8 cellular contexts compared by ENCODE assay signal in genomic region chr5:72850113-72850512, GRCh38. TPM values are rescaled to one million over a fixed set of nuclear protein-coding genes. Genes with fewer than 3 reads are reported as not detected.
DNase-seq lines count a peak whose midpoint lies in the region; ATAC-seq and TF ChIP-seq lines count a peak whose summit lies in the region.

No MANE protein-coding gene starts in this region.

- no peak overlapping the region for H2AK5ac ChIP-seq in H9 (ENCODE audit: insufficient read length, low read length)

- no peaks in the 10 kb centered on the region for H3K27me3 Mint-ChIP-seq in H9 (ENCODE audit: low read depth)

- H2BK12ac ChIP-seq in H9 (ENCODE audit: insufficient read length, low read depth, low read length), result no peak overlapping the region

- H3K9ac ChIP-seq in H9 (ENCODE audit: extremely low read depth, insufficient read length, low read length) (no peak overlapping the region), fibroblast of lung (ENCODE audit: insufficient read depth, low read length) (no peak overlapping the region), smooth muscle cell (ENCODE audit: low read depth) (peak overlapping the region; percentile 62)

- H3K36me3 Mint-ChIP-seq in H9 (ENCODE audit: insufficient read depth in 1 of 3, low read depth in 3 of 3), result peaks cover 15 to 44% (median 26%) of the 10 kb centered on the region in 3 experiments; a peak in 6 of 7 replicates

- peaks cover 28 to 31% of the 10 kb centered on the region in 2 experiments for H3K4me1 Mint-ChIP-seq in H9

- H3K79me2 ChIP-seq in H9 (ENCODE audit: insufficient read depth, low read length), result peaks cover 24% of the 10 kb centered on the region; the same call in 1 of the 2 replicates
- peaks cover 88% of the 10 kb centered on the region for H3K79me2 ChIP-seq in fibroblast of lung (ENCODE audit: control insufficient read depth, insufficient read depth, low read length)
- H3K79me2 ChIP-seq in smooth muscle cell (ENCODE audit: low read depth), result peaks cover 90% of the 10 kb centered on the region

- WGBS in H9 (ENCODE audit: extremely low coverage, insufficient read length, low lambda C conversion rate), result no CpG with 5 or more reads among the region's 2 CpGs
- WGBS in smooth muscle cell (ENCODE audit: low lambda C conversion rate), result 76% methylated on average over 2 of the region's 2 CpGs

- H3T11ph ChIP-seq in H9 (ENCODE audit: low read length), result no peak overlapping the region

- H2BK15ac ChIP-seq in H9 (ENCODE audit: low read depth, low read length), result no peak overlapping the region

- H4K20me1 ChIP-seq in H9 (ENCODE audit: control insufficient read depth, insufficient read depth, insufficient read length), result no peaks in the 10 kb centered on the region
- H4K20me1 ChIP-seq in fibroblast of lung (ENCODE audit: control insufficient read depth, extremely low read depth, insufficient read depth, low read length), result peaks cover 2% of the 10 kb centered on the region
- H4K20me1 ChIP-seq in smooth muscle cell (ENCODE audit: low read depth), result peaks cover 88% of the 10 kb centered on the region

- H2BK20ac ChIP-seq in H9 (ENCODE audit: low read depth, low read length, poor library complexity, severe bottlenecking), result no peak overlapping the region

- peak overlapping the region in 1 of 3 experiments; percentile 13; a peak in 1 of 7 replicates for H3K27ac Mint-ChIP-seq in H9

- no peaks in the 10 kb centered on the region for H3K79me1 ChIP-seq in H9 (ENCODE audit: insufficient read depth, low read depth, low read length, poor library complexity, severe bottlenecking)

- no peak for DNase-seq in H9
- DNase-seq in fibroblast of lung (ENCODE audit: low read depth in 2 of 2), result no peak
- DNase-seq in smooth muscle cell (lab: John Stamatoyannopoulos, UW; ENCODE audit: unreplicated experiment), result no peak
- DNase-seq in NCI-H187 (lab: John Stamatoyannopoulos, UW), result no peak
- no peak for DNase-seq in activated gamma-delta T cell (lab: John Stamatoyannopoulos, UW)

- H3K23me2 ChIP-seq in H9 (ENCODE audit: insufficient read length, low read depth, low read length, poor library complexity, severe bottlenecking), result no peaks in the 10 kb centered on the region

- H4K5ac ChIP-seq in H9 (ENCODE audit: insufficient read length, low read depth, low read length), result no peak overlapping the region

- H3K4me2 ChIP-seq in H9 (ENCODE audit: insufficient read depth, insufficient read length, low read length) (peak overlapping the region; percentile 89), fibroblast of lung (ENCODE audit: extremely low read depth, insufficient read depth, low read length) (peak overlapping the region; percentile 76), smooth muscle cell (peak overlapping the region; percentile 93)

- no peak overlapping the region for H3K23ac ChIP-seq in H9 (ENCODE audit: insufficient read length, low read depth, low read length)

- no peak overlapping the region for H4K8ac ChIP-seq in H9 (replicated peaks; ENCODE audit: insufficient read length, low read depth, low read length)

- H3K18ac ChIP-seq in H9 (ENCODE audit: insufficient read length, low read depth, low read length), result no peak overlapping the region

- H3K4me1 ChIP-seq in H9 (ENCODE audit: insufficient read depth, low read length) (no peaks in the 10 kb centered on the region), fibroblast of lung (ENCODE audit: control insufficient read depth, extremely low read depth, insufficient read depth, low read length) (peaks cover 16% of the 10 kb centered on the region), smooth muscle cell (ENCODE audit: low read depth) (peaks cover 39% of the 10 kb centered on the region)

- H3K27ac ChIP-seq in H9 (ENCODE audit: insufficient read length, low read depth, low read length) (no peak overlapping the region), VCaP (peak overlapping the region; percentile 88; the same call in 1 of the 2 replicates), fibroblast of lung (ENCODE audit: insufficient read depth, low read length) (no peak overlapping the region), smooth muscle cell (ENCODE audit: low read depth) (peak overlapping the region; percentile 60)

- no peaks in the 10 kb centered on the region for H3K9me3 Mint-ChIP-seq in H9

- no peaks in the 10 kb centered on the region for H3K9me3 ChIP-seq in H9 (ENCODE audit: control insufficient read depth, low read depth, low read length)
- H3K9me3 ChIP-seq in fibroblast of lung (ENCODE audit: control insufficient read depth, insufficient read depth, low read depth, low read length), result no peaks in the 10 kb centered on the region
- H3K9me3 ChIP-seq in smooth muscle cell (replicated peaks; ENCODE audit: low read depth), result no peaks in the 10 kb centered on the region

- no peak overlapping the region for H4K91ac ChIP-seq in H9 (ENCODE audit: insufficient read length, low read depth, low read length)

- H3K36me3 ChIP-seq in fibroblast of lung (ENCODE audit: control insufficient read depth, insufficient read depth, low read length), result peaks cover 4% of the 10 kb centered on the region
- H3K36me3 ChIP-seq in smooth muscle cell (ENCODE audit: low read depth), result no peaks in the 10 kb centered on the region

- H2BK5ac ChIP-seq in H9 (ENCODE audit: insufficient read length, low read length), result no peak overlapping the region

- TF ChIP-seq CTCF in H9 (conservative IDR thresholded peaks at IDR 0.05), result no peak
- no peak for TF ChIP-seq CTCF in VCaP (conservative IDR thresholded peaks at IDR 0.05)
- TF ChIP-seq CTCF in fibroblast of lung (conservative IDR thresholded peaks at IDR 0.05 in 1 of 2, IDR thresholded peaks at IDR 0.05 in 1 of 2; ENCODE audit: low read depth in 1 of 2, low read length in 2 of 2), result no peak
- TF ChIP-seq CTCF in smooth muscle cell (IDR thresholded peaks at IDR 0.05; ENCODE audit: borderline replicate concordance, insufficient read depth, poor library complexity, severe bottlenecking), result no peak

- no peak overlapping the region for H2AFZ ChIP-seq in H9 (ENCODE audit: low read length)
- H2AFZ ChIP-seq in fibroblast of lung (ENCODE audit: low read length), result no peak overlapping the region
- H2AFZ ChIP-seq in smooth muscle cell (ENCODE audit: low read depth), result no peak overlapping the region

- H3F3A ChIP-seq in smooth muscle cell (ENCODE audit: low read depth), result peaks cover 4% of the 10 kb centered on the region

- H3K14ac ChIP-seq in H9 (ENCODE audit: insufficient read depth, low read length), result no peak overlapping the region

- peak overlapping the region; percentile 95 to 97 for H3K4me3 Mint-ChIP-seq in H9

- ATAC-seq in HG03280 (IDR thresholded peaks at IDR 0.05; ENCODE audit: unreplicated experiment) (no peak), GM18498 (IDR thresholded peaks at IDR 0.05; ENCODE audit: unreplicated experiment) (no peak)

- H3K4ac ChIP-seq in H9 (ENCODE audit: low read depth, low read length), result no peak overlapping the region

- H3K4me3 ChIP-seq in fibroblast of lung (replicated peaks in 1 of 4; ENCODE audit: control extremely low read depth in 1 of 4, insufficient read depth in 1 of 4, low read depth in 3 of 4, low read length in 4 of 4) (peak overlapping the region; percentile 66 to 95 (median 84)), smooth muscle cell (peak overlapping the region; percentile 86)

- H2BK120ac ChIP-seq in H9 (ENCODE audit: low read depth, low read length, poor library complexity, severe bottlenecking), result no peak overlapping the region

- H3K56ac ChIP-seq in H9 (ENCODE audit: insufficient read length, low read depth, low read length), result no peak overlapping the region

- H3K27me3 ChIP-seq in H9 (ENCODE audit: insufficient read depth, low read length), result no peaks in the 10 kb centered on the region
- no peaks in the 10 kb centered on the region for H3K27me3 ChIP-seq in fibroblast of lung (ENCODE audit: control insufficient read depth, insufficient read depth, low read length)
- no peaks in the 10 kb centered on the region for H3K27me3 ChIP-seq in smooth muscle cell (ENCODE audit: low read depth)

RNA-seq across cellular contexts. Expression of gene TNPO1, which starts 33.7 kb away (rescaled TPM):
- total RNA-seq in H9 (2021), result 164 TPM in 2 replicates
- total RNA-seq in fibroblast of lung, result 207 and 226 TPM in 2 replicates
- 93.7 and 117 TPM in 2 replicates for polyA plus RNA-seq in fibroblast of lung
- 58.4 and 76.2 TPM in 2 replicates for polyA plus RNA-seq in fibroblast of lung (2012)
- polyA minus RNA-seq in fibroblast of lung (ENCODE audit: low replicate concordance), result 42.7 and 101 TPM in 2 replicates
- total RNA-seq in smooth muscle cell, result 167 and 182 TPM in 2 replicates
- 62.7 and 67.1 TPM in 2 replicates for polyA plus RNA-seq in smooth muscle cell

Comparison
In these comparisons a context has a peak if more than half of its experiments do, and no peak if none do; other contexts are left out.
1. H3K27ac ChIP-seq: peak in VCaP (single experiment) and smooth muscle cell (single experiment); none in H9 (single experiment) and fibroblast of lung (single experiment).
2. Peak in every context shown above with its lines, with median percentiles within 50 percentile points of each other: H3K4me2 ChIP-seq.